ENCODE assay signal across 12 cellular contexts in genomic region chr20:51062065-51062464, GRCh38. TPM values are rescaled to one million over a fixed set of nuclear protein-coding genes. Genes with fewer than 3 reads are reported as not detected.
DNase-seq lines count a peak whose midpoint lies in the region; ATAC-seq and TF ChIP-seq lines count a peak whose summit lies in the region.
"Had no signal": no experiment of that assay in that cellular context is flagged by ENCODE, and none has a peak within 500 bp of the region (broad histone marks: within the 10 kb centered on the region; RNA-seq: fewer than 3 reads in every experiment).

No MANE protein-coding gene starts in this region.

- H3K4me3 Mint-ChIP-seq in activated CD8-positive, alpha-beta T cell treated with anti-CD3 and anti-CD28 coated beads for 36 hours, result no peak overlapping the region
- no peak overlapping the region for H3K4me3 Mint-ChIP-seq in activated CD8-positive, alpha-beta T cell treated with anti-CD3 and anti-CD28 coated beads, Interleukin-2, amount 10 ng/mL, durations not matched to agents 7 days and 5 days
- H3K4me3 Mint-ChIP-seq in activated T-cell treated with anti-CD3 and anti-CD28 coated beads, Interleukin-2, amount 50 U/mL, for 72 hours, result peak overlapping the region; percentile 30 to 82
- H3K4me3 Mint-ChIP-seq: WTC11 had no signal

- intact Hi-C loops in activated CD8-positive, alpha-beta T cell treated with anti-CD3 and anti-CD28 coated beads for 36 hours (cut with micrococcal nuclease), result loop anchor here (10.0 kb wide), 1 partner anchor 63 kb away; no protein-coding TSS in a partner anchor

- H3K27ac Mint-ChIP-seq in activated CD8-positive, alpha-beta T cell treated with anti-CD3 and anti-CD28 coated beads for 36 hours, result peak overlapping the region; percentile 86
- H3K27ac Mint-ChIP-seq in activated CD8-positive, alpha-beta T cell treated with anti-CD3 and anti-CD28 coated beads, Interleukin-2, amount 10 ng/mL, durations not matched to agents 7 days and 5 days, result no peak overlapping the region
- peak overlapping the region; percentile 92 for H3K27ac Mint-ChIP-seq in activated T-cell treated with anti-CD3 and anti-CD28 coated beads, Interleukin-2, amount 50 U/mL, for 72 hours

- CTCF ChIA-PET in activated CD8-positive, alpha-beta T cell treated with anti-CD3 and anti-CD28 coated beads for 36 hours (lab: Charles Lee), result no interaction called here
- CTCF ChIA-PET in activated CD8-positive, alpha-beta T cell treated with anti-CD3 and anti-CD28 coated beads, Interleukin-2, amount 10 ng/mL, durations not matched to agents 7 days and 5 days (lab: Charles Lee), result no interaction called here

- H3K27me3 Mint-ChIP-seq in activated CD8-positive, alpha-beta T cell treated with anti-CD3 and anti-CD28 coated beads for 36 hours, result peaks cover 31% of the 10 kb centered on the region
- peaks cover 11% of the 10 kb centered on the region for H3K27me3 Mint-ChIP-seq in activated CD8-positive, alpha-beta T cell treated with anti-CD3 and anti-CD28 coated beads, Interleukin-2, amount 10 ng/mL, durations not matched to agents 7 days and 5 days (ENCODE audit: low read depth)
- peaks cover 49% of the 10 kb centered on the region for H3K27me3 Mint-ChIP-seq in activated T-cell treated with anti-CD3 and anti-CD28 coated beads, Interleukin-2, amount 50 U/mL, for 72 hours (ENCODE audit: low read depth)

- H3K9me3 Mint-ChIP-seq in activated CD8-positive, alpha-beta T cell treated with anti-CD3 and anti-CD28 coated beads for 36 hours, result peaks cover 20% of the 10 kb centered on the region
- H3K9me3 Mint-ChIP-seq in activated CD8-positive, alpha-beta T cell treated with anti-CD3 and anti-CD28 coated beads, Interleukin-2, amount 10 ng/mL, durations not matched to agents 7 days and 5 days (ENCODE audit: insufficient read depth), result no peaks in the 10 kb centered on the region
- H3K9me3 Mint-ChIP-seq in activated T-cell treated with anti-CD3 and anti-CD28 coated beads, Interleukin-2, amount 50 U/mL, for 72 hours, result peaks cover 3 to 8% of the 10 kb centered on the region in 2 donors

- TF ChIP-seq CTCF in activated CD8-positive, alpha-beta T cell treated with anti-CD3 and anti-CD28 coated beads for 36 hours (IDR thresholded peaks at IDR 0.05), result no peak

- peak; percentile 88 for DNase-seq in activated CD8-positive, alpha-beta T cell treated with anti-CD3 and anti-CD28 coated beads for 36 hours
- no peak for DNase-seq in activated CD8-positive, alpha-beta T cell treated with anti-CD3 and anti-CD28 coated beads, Interleukin-2, amount 10 ng/mL, durations not matched to agents 7 days and 5 days
- peak; percentile 69 to 71 for DNase-seq in activated T-cell treated with anti-CD3 and anti-CD28 coated beads, Interleukin-2, amount 50 U/mL, for 72 hours
- peak; percentile 26 to 54 for DNase-seq in stimulated activated CD4-positive, alpha-beta T cell treated with anti-CD3 and anti-CD28 coated beads, Interleukin-12 subunit alpha, Interleukin-12 subunit beta, amount 100 ng/mL, for 24 hours (ENCODE audit: low read depth in 2 of 2)
- peak; percentile 45 to 65 for DNase-seq in stimulated activated CD8-positive, alpha-beta memory T cell treated with anti-CD3 and anti-CD28 coated beads, Interleukin-7, amount 100 ng/mL, for 48 hours (ENCODE audit: extremely low read depth in 1 of 2, low read depth in 1 of 2)
- no peak for DNase-seq in GM03348 (ENCODE audit: low spot score)
- no peak for DNase-seq in DMS53 treated with DMSO at 0.1 percent for 48 hours (lab: John Stamatoyannopoulos, UW; ENCODE audit: unreplicated experiment)
- DNase-seq: mucosa of descending colon, NCI-H1930, NCI-H526 had no signal

- ATAC-seq in activated CD8-positive, alpha-beta T cell treated with anti-CD3 and anti-CD28 coated beads for 36 hours, result peak; percentile 82
- no peak for ATAC-seq in activated CD8-positive, alpha-beta T cell treated with anti-CD3 and anti-CD28 coated beads, Interleukin-2, amount 10 ng/mL, durations not matched to agents 7 days and 5 days
- peak; percentile 74 to 79 for ATAC-seq in activated T-cell treated with anti-CD3 and anti-CD28 coated beads, Interleukin-2, amount 50 U/mL, for 72 hours (replicated peaks in 1 of 2)
- no peak for ATAC-seq in HG03342 (IDR thresholded peaks at IDR 0.05; ENCODE audit: unreplicated experiment)
- ATAC-seq: mucosa of descending colon, WTC11 had no signal

- H3K4me1 Mint-ChIP-seq in activated CD8-positive, alpha-beta T cell treated with anti-CD3 and anti-CD28 coated beads for 36 hours (ENCODE audit: low read depth), result peaks cover 52% of the 10 kb centered on the region
- H3K4me1 Mint-ChIP-seq in activated CD8-positive, alpha-beta T cell treated with anti-CD3 and anti-CD28 coated beads, Interleukin-2, amount 10 ng/mL, durations not matched to agents 7 days and 5 days (ENCODE audit: low read depth), result no peaks in the 10 kb centered on the region
- H3K4me1 Mint-ChIP-seq in activated T-cell treated with anti-CD3 and anti-CD28 coated beads, Interleukin-2, amount 50 U/mL, for 72 hours (ENCODE audit: low read depth), result peaks cover 53% of the 10 kb centered on the region

- POLR2A ChIA-PET in activated CD8-positive, alpha-beta T cell treated with anti-CD3 and anti-CD28 coated beads for 36 hours (lab: Charles Lee), result no interaction called here
- POLR2A ChIA-PET in activated CD8-positive, alpha-beta T cell treated with anti-CD3 and anti-CD28 coated beads, Interleukin-2, amount 10 ng/mL, durations not matched to agents 7 days and 5 days (lab: Charles Lee), result no interaction called here

- H3K36me3 Mint-ChIP-seq in activated CD8-positive, alpha-beta T cell treated with anti-CD3 and anti-CD28 coated beads for 36 hours (ENCODE audit: low read depth), result peaks cover 5% of the 10 kb centered on the region
- H3K36me3 Mint-ChIP-seq in activated CD8-positive, alpha-beta T cell treated with anti-CD3 and anti-CD28 coated beads, Interleukin-2, amount 10 ng/mL, durations not matched to agents 7 days and 5 days (ENCODE audit: low read depth), result no peaks in the 10 kb centered on the region
- H3K36me3 Mint-ChIP-seq in activated T-cell treated with anti-CD3 and anti-CD28 coated beads, Interleukin-2, amount 50 U/mL, for 72 hours (ENCODE audit: insufficient read depth in 2 of 2), result peaks cover 4 to 8% of the 10 kb centered on the region in 2 donors
- H3K36me3 Mint-ChIP-seq: WTC11 had no signal

RNA-seq across cellular contexts. Expression of gene KCNG1, which starts 39.2 kb away (rescaled TPM):
- total RNA-seq in activated CD8-positive, alpha-beta T cell treated with anti-CD3 and anti-CD28 coated beads for 36 hours, result 1 to 10 TPM; 1.8 TPM
- total RNA-seq in activated CD8-positive, alpha-beta T cell treated with anti-CD3 and anti-CD28 coated beads, Interleukin-2, amount 10 ng/mL, durations not matched to agents 7 days and 5 days, result not detected
- 1 to 10 TPM; 1.6 to 4.0 TPM for total RNA-seq in activated T-cell treated with anti-CD3 and anti-CD28 coated beads, Interleukin-2, amount 50 U/mL, for 72 hours

Comparison
In these comparisons a context has a peak if more than half of its experiments do, and no peak if none do; other contexts are left out.
1. ATAC-seq: peak in activated CD8-positive, alpha-beta T cell treated with anti-CD3 and anti-CD28 coated beads for 36 hours (single experiment) and activated T-cell treated with anti-CD3 and anti-CD28 coated beads, Interleukin-2, amount 50 U/mL, for 72 hours (2 of 2); none in activated CD8-positive, alpha-beta T cell treated with anti-CD3 and anti-CD28 coated beads, Interleukin-2, amount 10 ng/mL, durations not matched to agents 7 days and 5 days (single experiment) and HG03342 (single experiment).
2. DNase-seq: peak in activated CD8-positive, alpha-beta T cell treated with anti-CD3 and anti-CD28 coated beads for 36 hours (single experiment), activated T-cell treated with anti-CD3 and anti-CD28 coated beads, Interleukin-2, amount 50 U/mL, for 72 hours (2 of 2), stimulated activated CD4-positive, alpha-beta T cell treated with anti-CD3 and anti-CD28 coated beads, Interleukin-12 subunit alpha, Interleukin-12 subunit beta, amount 100 ng/mL, for 24 hours (2 of 2) and stimulated activated CD8-positive, alpha-beta memory T cell treated with anti-CD3 and anti-CD28 coated beads, Interleukin-7, amount 100 ng/mL, for 48 hours (2 of 2); none in activated CD8-positive, alpha-beta T cell treated with anti-CD3 and anti-CD28 coated beads, Interleukin-2, amount 10 ng/mL, durations not matched to agents 7 days and 5 days (single experiment), GM03348 (single experiment) and DMS53 treated with DMSO at 0.1 percent for 48 hours (single experiment).
3. H3K4me3 Mint-ChIP-seq: peak in activated T-cell treated with anti-CD3 and anti-CD28 coated beads, Interleukin-2, amount 50 U/mL, for 72 hours (2 of 2); none in activated CD8-positive, alpha-beta T cell treated with anti-CD3 and anti-CD28 coated beads for 36 hours (single experiment) and activated CD8-positive, alpha-beta T cell treated with anti-CD3 and anti-CD28 coated beads, Interleukin-2, amount 10 ng/mL, durations not matched to agents 7 days and 5 days (single experiment).